2 cellular contexts compared by ENCODE assay signal in the genomic region with DNA sequence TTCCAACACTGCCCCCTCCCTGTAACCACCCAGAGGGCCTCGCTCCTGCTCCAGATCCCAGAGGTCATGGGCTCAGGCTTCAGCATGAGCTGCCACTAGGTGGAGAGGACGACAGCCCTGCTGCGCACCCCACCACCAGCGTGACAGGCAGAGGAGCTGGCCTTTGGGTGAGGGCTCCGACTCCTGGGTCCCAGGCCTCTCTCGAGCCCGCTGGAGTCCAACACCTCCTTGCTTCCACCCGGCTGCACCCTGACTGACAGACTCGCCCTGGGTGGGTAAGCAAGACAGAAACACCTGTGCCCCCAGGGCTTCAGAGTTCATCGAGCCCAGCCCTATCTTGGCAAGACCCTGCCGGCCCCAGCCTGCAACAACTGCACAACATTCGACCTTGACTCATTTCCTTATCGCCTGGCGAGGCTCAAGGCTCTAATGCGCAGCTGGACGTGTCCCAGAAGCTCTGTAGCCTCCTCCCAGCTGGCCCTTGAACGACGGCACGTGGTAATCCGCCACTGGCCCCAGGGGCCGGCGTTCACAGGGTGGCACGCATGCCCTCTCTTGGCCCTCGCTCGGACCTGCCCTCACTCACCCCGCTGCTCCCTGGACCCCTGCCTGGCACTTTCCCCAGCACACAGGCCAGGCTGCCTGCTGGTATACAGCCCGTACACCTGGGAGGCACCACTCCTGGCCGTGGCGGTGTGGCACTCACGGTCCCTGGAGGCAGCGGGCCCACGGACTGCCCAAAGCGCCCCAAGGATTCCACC.
TF ChIP-seq lines count a peak whose summit lies in the region.

No MANE protein-coding gene starts in this region.

TF ChIP-seq in GM23338, 12 proteins besides CTCF, POLR2A, EP300 and RAD21:
- no peak for TF ChIP-seq ZNF462 (CRISPR knock-in tag; IDR thresholded peaks at IDR 0.05)
- TF ChIP-seq ZNF331 (CRISPR knock-in tag; IDR thresholded peaks at IDR 0.05; ENCODE audit: low read depth) = no peak
- no peak for TF ChIP-seq POLR2AphosphoS5 (IDR thresholded peaks at IDR 0.05; ENCODE audit: low read depth)
- no peak for TF ChIP-seq EZH2 (IDR thresholded peaks at IDR 0.05; ENCODE audit: low read depth, unreplicated experiment)
- no peak for TF ChIP-seq ETS1 (IDR thresholded peaks at IDR 0.05)
- no peak for TF ChIP-seq NANOG (IDR thresholded peaks at IDR 0.05; ENCODE audit: borderline replicate concordance)
- no peak for TF ChIP-seq ZNF114 (CRISPR knock-in tag; IDR thresholded peaks at IDR 0.05)
- no peak for TF ChIP-seq EZH2phosphoT487 (IDR thresholded peaks at IDR 0.05; ENCODE audit: unreplicated experiment)
- no peak for TF ChIP-seq STAT1 (IDR thresholded peaks at IDR 0.05; ENCODE audit: unreplicated experiment)
TF ChIP-seq in GM23338: peak in this region for 0.

TF ChIP-seq in SK-N-SH treated with all-trans-retinoic acid at 6 μM for 48 hours, 23 proteins besides CTCF, POLR2A, EP300 and RAD21:
- TF ChIP-seq POU6F1 (CRISPR knock-in tag; IDR thresholded peaks at IDR 0.05; ENCODE audit: borderline replicate concordance, low read depth) (no peak), ZC3H10 (CRISPR knock-in tag; IDR thresholded peaks at IDR 0.05) (no peak), CREB5 (CRISPR knock-in tag; IDR thresholded peaks at IDR 0.05; ENCODE audit: low read depth) (no peak), CSDC2 (CRISPR knock-in tag; IDR thresholded peaks at IDR 0.05) (no peak), TOX (CRISPR knock-in tag; IDR thresholded peaks at IDR 0.05; ENCODE audit: borderline replicate concordance) (no peak), ISL1 (CRISPR knock-in tag; IDR thresholded peaks at IDR 0.05) (no peak), ZFP30 (CRISPR knock-in tag; IDR thresholded peaks at IDR 0.05) (no peak), ARNTL (CRISPR knock-in tag; IDR thresholded peaks at IDR 0.05; ENCODE audit: borderline replicate concordance, low read depth) (no peak), ESRRG (CRISPR knock-in tag; IDR thresholded peaks at IDR 0.05) (no peak), SNAI2 (CRISPR knock-in tag; IDR thresholded peaks at IDR 0.05) (no peak), RARB (CRISPR knock-in tag; IDR thresholded peaks at IDR 0.05) (no peak)
- TF ChIP-seq, protein P1, sequence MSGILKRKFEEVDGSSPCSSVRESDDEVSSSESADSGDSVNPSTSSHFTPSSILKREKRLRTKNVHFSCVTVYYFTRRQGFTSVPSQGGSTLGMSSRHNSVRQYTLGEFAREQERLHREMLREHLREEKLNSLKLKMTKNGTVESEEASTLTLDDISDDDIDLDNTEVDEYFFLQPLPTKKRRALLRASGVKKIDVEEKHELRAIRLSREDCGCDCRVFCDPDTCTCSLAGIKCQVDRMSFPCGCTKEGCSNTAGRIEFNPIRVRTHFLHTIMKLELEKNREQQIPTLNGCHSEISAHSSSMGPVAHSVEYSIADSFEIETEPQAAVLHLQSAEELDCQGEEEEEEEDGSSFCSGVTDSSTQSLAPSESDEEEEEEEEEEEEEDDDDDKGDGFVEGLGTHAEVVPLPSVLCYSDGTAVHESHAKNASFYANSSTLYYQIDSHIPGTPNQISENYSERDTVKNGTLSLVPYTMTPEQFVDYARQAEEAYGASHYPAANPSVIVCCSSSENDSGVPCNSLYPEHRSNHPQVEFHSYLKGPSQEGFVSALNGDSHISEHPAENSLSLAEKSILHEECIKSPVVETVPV (CRISPR knock-in tag; IDR thresholded peaks at IDR 0.05) = no peak
